11 cellular contexts compared by ENCODE assay signal in genomic region chr1:59730302-59730701, GRCh38.
A peak's percentile ranks its signal among the peaks of the same experiment; 100 is the strongest.
DNase-seq lines count a peak whose midpoint lies in the region; ATAC-seq and TF ChIP-seq lines count a peak whose summit lies in the region.
"Had no signal": no experiment of that assay in that cellular context is flagged by ENCODE, and none has a peak within 500 bp of the region (broad histone marks: within the 10 kb centered on the region; RNA-seq: fewer than 3 reads in every experiment).

No MANE protein-coding gene starts in this region.

- H3K4me3 ChIP-seq in right atrium auricular region (no peak overlapping the region), skeletal muscle satellite cell (ENCODE audit: low read length) (peak overlapping the region; percentile 29)
- no peak overlapping the region for H3K4me3 ChIP-seq in naive thymus-derived CD4-positive, alpha-beta T cell (ENCODE audit: low read length)
- H3K4me3 ChIP-seq: neural progenitor cell had no signal

- BruUV-seq in MCF 10A (replicated peaks; lab: Mats Ljungman, UMichigan) = no TSS peak

- H3K4me1 ChIP-seq in right atrium auricular region = peaks cover 0 to 39% of the 10 kb centered on the region in 2 donors
- H3K4me1 ChIP-seq in skeletal muscle satellite cell (ENCODE audit: control insufficient read depth, insufficient read depth, low read length) = peaks cover 41% of the 10 kb centered on the region
- H3K4me1 ChIP-seq in naive thymus-derived CD4-positive, alpha-beta T cell (ENCODE audit: control insufficient read depth in 2 of 2, insufficient read depth in 2 of 2, low read length in 2 of 2) = no peaks in the 10 kb centered on the region

- no peaks in the 10 kb centered on the region for H3K9me3 ChIP-seq in right atrium auricular region
- H3K9me3 ChIP-seq in skeletal muscle satellite cell (replicated peaks; ENCODE audit: low read length) = no peaks in the 10 kb centered on the region
- no peaks in the 10 kb centered on the region for H3K9me3 ChIP-seq in naive thymus-derived CD4-positive, alpha-beta T cell (ENCODE audit: control insufficient read depth in 2 of 3, low read length in 3 of 3)

- intact Hi-C loops in MCF 10A (cut with micrococcal nuclease) = no loop called here
- intact Hi-C loops in naive thymus-derived CD4-positive, alpha-beta T cell (cut with micrococcal nuclease) = no loop called here

- H3K36me3 Mint-ChIP-seq in MCF 10A (ENCODE audit: insufficient read depth, unreplicated experiment) = peaks cover 5% of the 10 kb centered on the region
- H3K36me3 Mint-ChIP-seq in activated T-cell treated with anti-CD3 and anti-CD28 coated beads, Interleukin-2, amount 50 U/mL, for 4 hours (ENCODE audit: insufficient read depth) = peaks cover 2% of the 10 kb centered on the region
- H3K36me3 Mint-ChIP-seq in naive thymus-derived CD4-positive, alpha-beta T cell = peaks cover 6 to 12% (median 8%) of the 10 kb centered on the region in 5 donors
- H3K36me3 Mint-ChIP-seq: neural progenitor cell had no signal

- H3K4me2 ChIP-seq in skeletal muscle satellite cell (ENCODE audit: low read length) = peak overlapping the region; percentile 64
- H3K4me2 ChIP-seq: neural progenitor cell had no signal

- peak overlapping the region; percentile 68 to 78 for H3K27ac ChIP-seq in right atrium auricular region
- no peak overlapping the region for H3K27ac ChIP-seq in naive thymus-derived CD4-positive, alpha-beta T cell (ENCODE audit: low read depth, low read length)
- H3K27ac ChIP-seq: neural progenitor cell had no signal

- CTCF ChIA-PET in MCF 10A (lab: Yijun Ruan, JAX) = interaction anchor here (0.8 to 3.6 kb wide), 7 partner anchors 12 to 798 kb away, joined by 3 to 33 read pairs (median 8); no protein-coding TSS in a partner anchor
- CTCF ChIA-PET in naive thymus-derived CD4-positive, alpha-beta T cell (lab: Charles Lee) = no interaction called here

- TF ChIP-seq CTCF in MCF 10A (IDR thresholded peaks at IDR 0.05; ENCODE audit: unreplicated experiment) (no peak), right atrium auricular region (IDR thresholded peaks at IDR 0.05) (no peak)

- POLR2A ChIA-PET in MCF 10A (lab: Yijun Ruan, JAX) = interaction anchor here (0.9 to 4.6 kb wide), 16 partner anchors 11 to 950 kb away, joined by 3 to 79 read pairs (median 4); partner anchors contain the start of gene JUN
- POLR2A ChIA-PET in naive thymus-derived CD4-positive, alpha-beta T cell (lab: Charles Lee) = no interaction called here

- H3K4me3 Mint-ChIP-seq in MCF 10A (ENCODE audit: unreplicated experiment) = peak overlapping the region; percentile 26
- no peak overlapping the region for H3K4me3 Mint-ChIP-seq in activated T-cell treated with anti-CD3 and anti-CD28 coated beads, Interleukin-2, amount 50 U/mL, for 4 hours
- H3K4me3 Mint-ChIP-seq in naive thymus-derived CD4-positive, alpha-beta T cell = peak overlapping the region in 1 of 10 donors; percentile 40
- H3K4me3 Mint-ChIP-seq: neural progenitor cell; T-helper 2 cell treated with Interferon-gamma antibody and Interleukin-4, amounts not matched to agents 5 μg/mL and 100 μg/mL, for 36 hours had no signal

- no peaks in the 10 kb centered on the region for H3K27me3 Mint-ChIP-seq in MCF 10A (ENCODE audit: insufficient read depth, unreplicated experiment)
- no peaks in the 10 kb centered on the region for H3K27me3 Mint-ChIP-seq in activated T-cell treated with anti-CD3 and anti-CD28 coated beads, Interleukin-2, amount 50 U/mL, for 4 hours (ENCODE audit: low read depth)
- peaks cover 0 to 4% (median 0%) of the 10 kb centered on the region in 5 donors for H3K27me3 Mint-ChIP-seq in naive thymus-derived CD4-positive, alpha-beta T cell

- DNase-seq in HCEC 1CT = peak; percentile 90
- peak; percentile 62 for DNase-seq in MCF 10A (ENCODE audit: unreplicated experiment)
- DNase-seq in right atrium auricular region (ENCODE audit: low spot score) = no peak
- no peak for DNase-seq in NCI-H446 treated with DMSO at 0.1 percent for 48 hours (lab: John Stamatoyannopoulos, UW)
- DNase-seq in activated T-cell treated with anti-CD3 and anti-CD28 coated beads, Interleukin-2, amount 50 U/mL, for 4 hours = no peak
- no peak for DNase-seq in naive thymus-derived CD4-positive, alpha-beta T cell
- DNase-seq: DMS79 treated with DMSO at 0.1 percent for 48 hours had no signal

- peaks cover 38% of the 10 kb centered on the region for H3K4me1 Mint-ChIP-seq in MCF 10A (ENCODE audit: insufficient read depth, unreplicated experiment)
- H3K4me1 Mint-ChIP-seq in activated T-cell treated with anti-CD3 and anti-CD28 coated beads, Interleukin-2, amount 50 U/mL, for 4 hours (ENCODE audit: low read depth) = peaks cover 12% of the 10 kb centered on the region
- H3K4me1 Mint-ChIP-seq in naive thymus-derived CD4-positive, alpha-beta T cell = peaks cover 10 to 23% (median 16%) of the 10 kb centered on the region in 7 donors

- peak overlapping the region; percentile 74 for H3K27ac Mint-ChIP-seq in MCF 10A (ENCODE audit: low read depth, unreplicated experiment)
- peak overlapping the region in 1 of 9 donors; percentile 28 for H3K27ac Mint-ChIP-seq in naive thymus-derived CD4-positive, alpha-beta T cell
- H3K27ac Mint-ChIP-seq: T-helper 2 cell treated with Interferon-gamma antibody and Interleukin-4, amounts not matched to agents 5 μg/mL and 100 μg/mL, for 36 hours had no signal

- no peaks in the 10 kb centered on the region for H3K36me3 ChIP-seq in right atrium auricular region
- no peaks in the 10 kb centered on the region for H3K36me3 ChIP-seq in skeletal muscle satellite cell (ENCODE audit: insufficient read depth, low read length)
- no peaks in the 10 kb centered on the region for H3K36me3 ChIP-seq in naive thymus-derived CD4-positive, alpha-beta T cell (ENCODE audit: control insufficient read depth in 2 of 3, insufficient read depth in 3 of 3, low read length in 3 of 3)
- H3K36me3 ChIP-seq: neural progenitor cell had no signal

- no peak for ATAC-seq in GM21825 (IDR thresholded peaks at IDR 0.05; ENCODE audit: unreplicated experiment)
- ATAC-seq in activated T-cell treated with anti-CD3 and anti-CD28 coated beads, Interleukin-2, amount 50 U/mL, for 4 hours = no peak
- no peak for ATAC-seq in naive thymus-derived CD4-positive, alpha-beta T cell

- H3K27me3 ChIP-seq in right atrium auricular region (no peaks in the 10 kb centered on the region), skeletal muscle satellite cell (ENCODE audit: control insufficient read depth, insufficient read depth, low read length) (no peaks in the 10 kb centered on the region)
- H3K27me3 ChIP-seq in naive thymus-derived CD4-positive, alpha-beta T cell (ENCODE audit: control insufficient read depth in 2 of 2, insufficient read depth in 2 of 2, low read length in 2 of 2) = no peaks in the 10 kb centered on the region
- H3K27me3 ChIP-seq: neural progenitor cell had no signal

- H3K9ac ChIP-seq in skeletal muscle satellite cell (ENCODE audit: low read depth, low read length) = peak overlapping the region; percentile 57
- H3K9ac ChIP-seq: neural progenitor cell had no signal

- H3K9me3 Mint-ChIP-seq in MCF 10A (ENCODE audit: unreplicated experiment) = no peaks in the 10 kb centered on the region
- H3K9me3 Mint-ChIP-seq in activated T-cell treated with anti-CD3 and anti-CD28 coated beads, Interleukin-2, amount 50 U/mL, for 4 hours = no peaks in the 10 kb centered on the region
- H3K9me3 Mint-ChIP-seq in naive thymus-derived CD4-positive, alpha-beta T cell = peaks cover 0 to 4% (median 0%) of the 10 kb centered on the region in 11 donors
- H3K9me3 Mint-ChIP-seq: neural progenitor cell; T-helper 2 cell treated with Interferon-gamma antibody and Interleukin-4, amounts not matched to agents 5 μg/mL and 100 μg/mL, for 36 hours had no signal

Comparison
In these comparisons a context has a peak if more than half of its experiments do, and no peak if none do; other contexts are left out.
1. DNase-seq: peak in HCEC 1CT (single experiment) and MCF 10A (single experiment); none in right atrium auricular region (single experiment), NCI-H446 treated with DMSO at 0.1 percent for 48 hours (single experiment), activated T-cell treated with anti-CD3 and anti-CD28 coated beads, Interleukin-2, amount 50 U/mL, for 4 hours (single experiment) and naive thymus-derived CD4-positive, alpha-beta T cell (0 of 9).